In genomic region chr7:27133409-27134157, GRCh38 we compare ENCODE assay signal across 15 cellular contexts. TPM values are rescaled to one million over a fixed set of nuclear protein-coding genes. Genes with fewer than 3 reads are reported as not detected.
A peak's percentile ranks its signal among the peaks of the same experiment; 100 is the strongest.
DNase-seq lines count a peak whose midpoint lies in the region; FAIRE-seq and TF ChIP-seq lines count a peak whose summit lies in the region.
"Had no signal": no experiment of that assay in that cellular context is flagged by ENCODE, and none has a peak within 500 bp of the region (broad histone marks: within the 10 kb centered on the region; RNA-seq: fewer than 3 reads in every experiment).

No MANE protein-coding gene starts in this region.

- no peak overlapping the region for H4K5ac ChIP-seq in H1 (ENCODE audit: insufficient read length, low read depth, low read length)

- H3K36me3 ChIP-seq in H1 (ENCODE audit: control insufficient read depth in 2 of 4, insufficient read depth in 4 of 4, low read length in 3 of 4), result peaks cover 0 to 16% (median 0%) of the 10 kb centered on the region in 4 experiments; a peak in 2 of 8 replicates
- H3K36me3 ChIP-seq: ovary had no signal

- no peak overlapping the region for H3K14ac ChIP-seq in H1 (ENCODE audit: insufficient read length)

- peaks cover 0 to 4% (median 2%) of the 10 kb centered on the region in 4 experiments; a peak in 4 of 7 replicates for H3K4me1 ChIP-seq in H1 (replicated peaks in 1 of 4; ENCODE audit: control insufficient read depth in 3 of 4, insufficient read depth in 4 of 4, low read length in 3 of 4)

- no peak overlapping the region for H3K27ac ChIP-seq in H1 (ENCODE audit: low read depth, low read length)
- H3K27ac ChIP-seq: ovary had no signal

- no peak overlapping the region for H2BK15ac ChIP-seq in H1 (ENCODE audit: low read length)

- H3K23ac ChIP-seq in H1 (ENCODE audit: insufficient read length), result no peak overlapping the region

- no peak overlapping the region for H2BK12ac ChIP-seq in H1 (ENCODE audit: low read depth, low read length)

- H3K4me3 ChIP-seq in H1 (ENCODE audit: extremely low read depth in 1 of 4, insufficient read depth in 2 of 4, low read depth in 3 of 4, low read length in 4 of 4), result no peak overlapping the region
- H3K4me3 ChIP-seq: ovary had no signal

- intact Hi-C loops in posterior vena cava (cut with DNase I), result no loop called here

- no peak overlapping the region for H2AFZ ChIP-seq in H1 (ENCODE audit: low read length)

- no peak overlapping the region for H3K18ac ChIP-seq in H1 (ENCODE audit: extremely low read depth, low read length)

- H3K4me3 Mint-ChIP-seq in nephron, result peak overlapping the region; percentile 70 to 95 (median 77)
- H3K4me3 Mint-ChIP-seq: effector memory CD8-positive, alpha-beta T cell; IgD-negative memory B cell; WTC11 had no signal

- no peak for TF ChIP-seq CTCF in H1 (IDR thresholded peaks at IDR 0.05; ENCODE audit: control extremely low read depth in 1 of 3, insufficient read depth in 1 of 3, low read depth in 1 of 3, low read length in 3 of 3)
- TF ChIP-seq CTCF in nephron (IDR thresholded peaks at IDR 0.05; ENCODE audit: unreplicated experiment in 3 of 3), result no peak

- H3K27me3 ChIP-seq in H1 (replicated peaks in 1 of 4; ENCODE audit: control insufficient read depth in 3 of 4, extremely low read depth in 1 of 4, insufficient read depth in 3 of 4, low read length in 3 of 4), result peaks cover 96 to 100% (median 100%) of the 10 kb centered on the region in 4 experiments
- H3K27me3 ChIP-seq: ovary had no signal

- peaks cover 84% of the 10 kb centered on the region for H3K4me1 Mint-ChIP-seq in nephron

- no peak for TF ChIP-seq POLR2A in H1 (IDR thresholded peaks at IDR 0.05; ENCODE audit: control extremely low read depth in 1 of 2, low read depth in 2 of 2, low read length in 2 of 2)

- no peak overlapping the region for H2AK5ac ChIP-seq in H1 (ENCODE audit: low read depth, low read length)

- no peak for TF ChIP-seq RAD21 in H1 (IDR thresholded peaks at IDR 0.05 in 1 of 2, conservative IDR thresholded peaks at IDR 0.05 in 1 of 2; ENCODE audit: low read depth in 2 of 2, low read length in 2 of 2)

- CTCF ChIA-PET in H1 (lab: Charles Lee; ENCODE audit: partially characterized antibody), result interaction anchor here (1.5 to 2.7 kb wide), 4 partner anchors 8 to 446 kb away, joined by 4 to 10 read pairs (median 8); partner anchors contain the start of gene HOXA5

- no peak overlapping the region for H4K8ac ChIP-seq in H1 (ENCODE audit: extremely low read depth, insufficient read depth, low read length)

- no peak for FAIRE-seq in H1 (lab: Jason Lieb, UNC)

- no peaks in the 10 kb centered on the region for H3K79me1 ChIP-seq in H1 (ENCODE audit: low read depth, low read length)

- peaks cover 0 to 4% of the 10 kb centered on the region in 2 experiments; a peak in 1 of 4 replicates for H3K9me3 ChIP-seq in H1 (ENCODE audit: insufficient read depth in 2 of 2, low read depth in 1 of 2, low read length in 1 of 2)

- H4K91ac ChIP-seq in H1 (replicated peaks; ENCODE audit: insufficient read length, low read length), result no peak overlapping the region

- no peak overlapping the region for H2BK120ac ChIP-seq in H1 (replicated peaks; ENCODE audit: low read depth, low read length)

- peaks cover 36% of the 10 kb centered on the region for H3K36me3 Mint-ChIP-seq in nephron (ENCODE audit: low read depth)
- H3K36me3 Mint-ChIP-seq: IgD-negative memory B cell, WTC11 had no signal

- H3K79me2 ChIP-seq in H1 (ENCODE audit: control insufficient read depth in 1 of 2, insufficient read depth in 2 of 2, low read length in 2 of 2), result no peaks in the 10 kb centered on the region

- POLR2A ChIA-PET in H1 (lab: Charles Lee; ENCODE audit: partially characterized antibody), result no interaction called here

- H3K9ac ChIP-seq in H1 (replicated peaks in 1 of 4; ENCODE audit: extremely low read depth in 1 of 4, low read depth in 3 of 4, low read length in 3 of 4), result no peak overlapping the region

- WGBS in H1 (ENCODE audit: extremely low coverage in 1 of 2, insufficient coverage in 1 of 2, insufficient read length in 1 of 2, insufficient replicate concordance in 2 of 2, low coverage in 1 of 2, low lambda C conversion rate in 2 of 2, missing lambda C conversion rate in 1 of 2), 2 experiments, result 28% methylated on average over 17 of the region's 17 CpGs; no CpG with 5 or more reads in 1 of the 2 experiments

- H3K9me3 Mint-ChIP-seq in nephron, result no peaks in the 10 kb centered on the region
- H3K9me3 Mint-ChIP-seq: effector memory CD8-positive, alpha-beta T cell; IgD-negative memory B cell; WTC11 had no signal

- H2BK20ac ChIP-seq in H1 (ENCODE audit: low read length), result no peak overlapping the region

- H3K27ac Mint-ChIP-seq in nephron, result peak overlapping the region; percentile 89 to 99 (median 92)
- H3K27ac Mint-ChIP-seq: effector memory CD8-positive, alpha-beta T cell; WTC11 had no signal

- in situ Hi-C loops in Caki2 (cut with HindIII; ENCODE audit: low pct_unique_long_range_greater_than_20kb, low sequenced_read_pairs), result no loop called here

- H3K56ac ChIP-seq in H1 (replicated peaks; ENCODE audit: insufficient read length, low read depth, low read length), result no peak overlapping the region

- no peak overlapping the region for H3K4me2 ChIP-seq in H1 (ENCODE audit: insufficient read depth in 1 of 2, low read depth in 2 of 2, low read length in 2 of 2)

- H3K23me2 ChIP-seq in H1 (ENCODE audit: low read depth, low read length), result peaks cover 4% of the 10 kb centered on the region; the same call in 1 of the 2 replicates

- no peak overlapping the region for H2BK5ac ChIP-seq in H1 (ENCODE audit: low read depth, low read length)

- DNase-seq in Caki2 (ENCODE audit: low read depth), result peak; percentile 92
- DNase-seq in NCI-H526 (lab: John Stamatoyannopoulos, UW), result peak; percentile 96 to 98
- DNase-seq in H1 (ENCODE audit: low read depth in 1 of 2, low spot score in 2 of 2), result peak in 1 of 2 experiments; percentile 38
- no peak for DNase-seq in posterior vena cava (ENCODE audit: low spot score)
- DNase-seq in stimulated activated CD4-positive, alpha-beta T cell treated with anti-CD3 and anti-CD28 coated beads, Interleukin-4, amount 100 ng/mL, for 24 hours, result no peak
- DNase-seq in NCI-H1105 treated with DMSO at 0.1 percent for 48 hours (lab: John Stamatoyannopoulos, UW), result no peak
- no peak for DNase-seq in NK-92 (lab: John Stamatoyannopoulos, UW; ENCODE audit: unreplicated experiment)
- DNase-seq: aorta; effector memory CD8-positive, alpha-beta T cell; NCI-H1694; NK-92 treated with Interleukin-12 subunit alpha and Interleukin-12 subunit beta, amount 100 ng/mL, for 24 hours; ovary had no signal

- no peak for TF ChIP-seq EP300 in H1 (IDR thresholded peaks at IDR 0.05; ENCODE audit: borderline replicate concordance in 1 of 2, low read depth in 2 of 2, low read length in 2 of 2)

- H4K20me1 ChIP-seq in H1 (replicated peaks in 1 of 2; ENCODE audit: control insufficient read depth in 1 of 2, insufficient read depth in 2 of 2, low read length in 2 of 2), result peaks cover 14 to 25% of the 10 kb centered on the region in 2 experiments

- H3K4ac ChIP-seq in H1 (replicated peaks; ENCODE audit: insufficient read length, low read depth, low read length), result no peak overlapping the region

- peaks cover 3% of the 10 kb centered on the region for H3K27me3 Mint-ChIP-seq in nephron (ENCODE audit: low read depth)

RNA-seq across cellular contexts. Expression of gene HOXA4, which starts 3.0 kb away (rescaled TPM):
- total RNA-seq in Caki2 (2014; rRNA removed; shearing (Covaris generic); ENCODE audit: low replicate concordance), result 5.6 and 10.3 TPM in 2 replicates
- not detected in 2 replicates for total RNA-seq in H1 (2021; fragmentation: NEBNext Ultra II Directional; extraction: Animal tissue kit (Norgen Biotek cat#: 25700))
- polyA plus RNA-seq in H1 (2011; rRNA removed), result not detected in 2 replicates
- polyA plus RNA-seq in H1 (2011; cell fraction: cytosol; rRNA removed), result not detected
- not detected for polyA plus RNA-seq in H1 (2011; cell fraction: nucleus; rRNA removed)
- not detected in 4 replicates for polyA plus RNA-seq in H1 (2012, experiment 1 of 2)
- polyA plus RNA-seq in H1 (2012, experiment 2 of 2), result not detected
- not detected for polyA plus RNA-seq in H1 (2013, experiment 1 of 2)
- polyA plus RNA-seq in H1 (2013, experiment 2 of 2), result not detected
- not detected in 2 replicates for polyA minus RNA-seq in H1 (2011; rRNA and poly(A)+ RNA removed)
- not detected for polyA minus RNA-seq in H1 (2011; cell fraction: cytosol; rRNA and poly(A)+ RNA removed)
- not detected for polyA minus RNA-seq in H1 (2011; cell fraction: nucleus; rRNA and poly(A)+ RNA removed)
- 1 to 10 TPM; 6.2 to 9.5 TPM for total RNA-seq in posterior vena cava
- total RNA-seq: WTC11 had no signal
- polyA plus RNA-seq: IgD-negative memory B cell had no signal

RNA-seq across cellular contexts. Expression of gene HOXA5, which starts 9.9 kb away (rescaled TPM):
- 53.0 and 130 TPM in 2 replicates for total RNA-seq in Caki2 (2014; rRNA removed; shearing (Covaris generic); ENCODE audit: low replicate concordance)
- not detected in 2 replicates for total RNA-seq in H1 (2021; fragmentation: NEBNext Ultra II Directional; extraction: Animal tissue kit (Norgen Biotek cat#: 25700))
- polyA plus RNA-seq in H1 (2011; rRNA removed), result not detected in 2 replicates
- not detected for polyA plus RNA-seq in H1 (2011; cell fraction: cytosol; rRNA removed)
- polyA plus RNA-seq in H1 (2011; cell fraction: nucleus; rRNA removed), result not detected
- not detected in 4 replicates for polyA plus RNA-seq in H1 (2012, experiment 1 of 2)
- polyA plus RNA-seq in H1 (2012, experiment 2 of 2), result not detected
- not detected for polyA plus RNA-seq in H1 (2013, experiment 1 of 2)
- not detected for polyA plus RNA-seq in H1 (2013, experiment 2 of 2)
- polyA minus RNA-seq in H1 (2011; rRNA and poly(A)+ RNA removed), result not detected in 2 replicates
- polyA minus RNA-seq in H1 (2011; cell fraction: cytosol; rRNA and poly(A)+ RNA removed), result not detected
- polyA minus RNA-seq in H1 (2011; cell fraction: nucleus; rRNA and poly(A)+ RNA removed), result not detected
- total RNA-seq in posterior vena cava, result 10 to 100 TPM; 11.3 to 17.6 TPM
- total RNA-seq: WTC11 had no signal
- polyA plus RNA-seq: IgD-negative memory B cell had no signal

RNA-seq across cellular contexts. Expression of gene HOXA6, which starts 14.0 kb away (rescaled TPM):
- 0.96 and 1.2 TPM in 2 replicates for total RNA-seq in Caki2 (2014; rRNA removed; shearing (Covaris generic); ENCODE audit: low replicate concordance)
- total RNA-seq in H1 (2021; fragmentation: NEBNext Ultra II Directional; extraction: Animal tissue kit (Norgen Biotek cat#: 25700)), result not detected in 2 replicates
- not detected in 2 replicates for polyA plus RNA-seq in H1 (2011; rRNA removed)
- not detected for polyA plus RNA-seq in H1 (2011; cell fraction: cytosol; rRNA removed)
- not detected for polyA plus RNA-seq in H1 (2011; cell fraction: nucleus; rRNA removed)
- not detected in 4 replicates for polyA plus RNA-seq in H1 (2012, experiment 1 of 2)
- not detected for polyA plus RNA-seq in H1 (2012, experiment 2 of 2)
- not detected for polyA plus RNA-seq in H1 (2013, experiment 1 of 2)
- not detected for polyA plus RNA-seq in H1 (2013, experiment 2 of 2)
- not detected in 2 replicates for polyA minus RNA-seq in H1 (2011; rRNA and poly(A)+ RNA removed)
- polyA minus RNA-seq in H1 (2011; cell fraction: cytosol; rRNA and poly(A)+ RNA removed), result not detected
- not detected for polyA minus RNA-seq in H1 (2011; cell fraction: nucleus; rRNA and poly(A)+ RNA removed)
- total RNA-seq in posterior vena cava, result 1 to 10 TPM; 8.6 to 9.1 TPM
- total RNA-seq: WTC11 had no signal

RNA-seq across cellular contexts. Expression of gene HOXA3, which starts 18.8 kb away (rescaled TPM):
- 3.3 and 32.9 TPM in 2 replicates for total RNA-seq in Caki2 (2014; rRNA removed; shearing (Covaris generic); ENCODE audit: low replicate concordance)
- not detected in 2 replicates for total RNA-seq in H1 (2021; fragmentation: NEBNext Ultra II Directional; extraction: Animal tissue kit (Norgen Biotek cat#: 25700))
- polyA plus RNA-seq in H1 (2011; rRNA removed), result not detected in 2 replicates
- not detected for polyA plus RNA-seq in H1 (2011; cell fraction: cytosol; rRNA removed)
- not detected for polyA plus RNA-seq in H1 (2011; cell fraction: nucleus; rRNA removed)
- polyA plus RNA-seq in H1 (2012, experiment 1 of 2), result not detected in 4 replicates
- polyA plus RNA-seq in H1 (2012, experiment 2 of 2), result not detected
- polyA plus RNA-seq in H1 (2013, experiment 1 of 2), result not detected
- not detected for polyA plus RNA-seq in H1 (2013, experiment 2 of 2)
- not detected in 2 replicates for polyA minus RNA-seq in H1 (2011; rRNA and poly(A)+ RNA removed)
- not detected for polyA minus RNA-seq in H1 (2011; cell fraction: cytosol; rRNA and poly(A)+ RNA removed)
- polyA minus RNA-seq in H1 (2011; cell fraction: nucleus; rRNA and poly(A)+ RNA removed), result not detected
- total RNA-seq in posterior vena cava, result 1 to 10 TPM; 7.2 to 9.3 TPM
- total RNA-seq: WTC11 had no signal
- polyA plus RNA-seq: IgD-negative memory B cell had no signal

RNA-seq across cellular contexts. Expression of gene HOXA7, which starts 22.9 kb away (rescaled TPM):
- total RNA-seq in Caki2 (2014; rRNA removed; shearing (Covaris generic); ENCODE audit: low replicate concordance), result 5.1 TPM in 1 of 2 replicates, not detected in the other
- not detected in 2 replicates for total RNA-seq in H1 (2021; fragmentation: NEBNext Ultra II Directional; extraction: Animal tissue kit (Norgen Biotek cat#: 25700))
- 0.03 TPM in 1 of 2 replicates, not detected in the other for polyA plus RNA-seq in H1 (2011; rRNA removed)
- not detected for polyA plus RNA-seq in H1 (2011; cell fraction: cytosol; rRNA removed)
- polyA plus RNA-seq in H1 (2011; cell fraction: nucleus; rRNA removed), result not detected
- polyA plus RNA-seq in H1 (2012, experiment 1 of 2), result not detected in 4 replicates
- not detected for polyA plus RNA-seq in H1 (2012, experiment 2 of 2)
- 0.02 TPM for polyA plus RNA-seq in H1 (2013, experiment 1 of 2)
- polyA plus RNA-seq in H1 (2013, experiment 2 of 2), result 0.02 TPM
- not detected in 2 replicates for polyA minus RNA-seq in H1 (2011; rRNA and poly(A)+ RNA removed)
- polyA minus RNA-seq in H1 (2011; cell fraction: cytosol; rRNA and poly(A)+ RNA removed), result not detected
- not detected for polyA minus RNA-seq in H1 (2011; cell fraction: nucleus; rRNA and poly(A)+ RNA removed)
- total RNA-seq in posterior vena cava, result 1 to 10 TPM; 6.2 to 6.7 TPM
- total RNA-seq: WTC11 had no signal

Comparison
In these comparisons a context has a peak if more than half of its experiments do, and no peak if none do; other contexts are left out.
1. DNase-seq: peak in Caki2 (single experiment) and NCI-H526 (2 of 2); none in posterior vena cava (single experiment), stimulated activated CD4-positive, alpha-beta T cell treated with anti-CD3 and anti-CD28 coated beads, Interleukin-4, amount 100 ng/mL, for 24 hours (single experiment), NCI-H1105 treated with DMSO at 0.1 percent for 48 hours (single experiment) and NK-92 (single experiment).
2. RNA of gene HOXA5, which starts 9.9 kb away (total RNA-seq): 53.0 to 130 TPM in Caki2 and 11.3 to 17.6 TPM in posterior vena cava; not detected in H1; every median in the first group is over 10 times any median in the second.